Comparison of ENCODE assay signal across 25 cellular contexts in genomic region chr1:31189696-31190674, GRCh38. TPM values are rescaled to one million over a fixed set of nuclear protein-coding genes. Genes with fewer than 3 reads are reported as not detected.
DNase-seq lines count a peak whose midpoint lies in the region; ATAC-seq, FAIRE-seq and TF ChIP-seq lines count a peak whose summit lies in the region.
"Had no signal": no experiment of that assay in that cellular context is flagged by ENCODE, and none has a peak within 500 bp of the region (broad histone marks: within the 10 kb centered on the region; RNA-seq: fewer than 3 reads in every experiment).

No MANE protein-coding gene starts in this region.

- TF ChIP-seq CTCF in HEK293 (tag by site-specific recombination; IDR thresholded peaks at IDR 0.05) (no peak), kidney (IDR thresholded peaks at IDR 0.05; ENCODE audit: borderline replicate concordance, extremely low read depth, insufficient read depth) (no peak)

- H3K4me3 Mint-ChIP-seq in stimulated activated naive CD8-positive, alpha-beta T cell treated with anti-CD3 and anti-CD28 coated beads, Interleukin-15, amount 100 ng/mL, for 72 hours: no peak overlapping the region
- H3K4me3 Mint-ChIP-seq: CD4-positive, alpha-beta memory T cell had no signal

- H3K27ac Mint-ChIP-seq in stimulated activated naive CD8-positive, alpha-beta T cell treated with anti-CD3 and anti-CD28 coated beads, Interleukin-15, amount 100 ng/mL, for 72 hours: no peak overlapping the region
- H3K27ac Mint-ChIP-seq: CD4-positive, alpha-beta memory T cell had no signal

- FAIRE-seq in kidney (lab: Jason Lieb, UNC): no peak
- FAIRE-seq: A549, GM18507 had no signal

- H3K9ac ChIP-seq in kidney (ENCODE audit: low read length in 2 of 2): no peak overlapping the region

- no peaks in the 10 kb centered on the region for H3K4me1 Mint-ChIP-seq in stimulated activated naive CD8-positive, alpha-beta T cell treated with anti-CD3 and anti-CD28 coated beads, Interleukin-15, amount 100 ng/mL, for 72 hours
- H3K4me1 Mint-ChIP-seq: CD4-positive, alpha-beta memory T cell had no signal

- ATAC-seq in HG03520 (IDR thresholded peaks at IDR 0.05; ENCODE audit: unreplicated experiment): no peak
- no peak for ATAC-seq in stimulated activated naive CD8-positive, alpha-beta T cell treated with anti-CD3 and anti-CD28 coated beads, Interleukin-15, amount 100 ng/mL, for 72 hours
- ATAC-seq: A549, Right ventricle myocardium inferior, SK-N-SH treated with all-trans-retinoic acid at 6 μM for 48 hours had no signal

- no peaks in the 10 kb centered on the region for H3K36me3 ChIP-seq in HEK293 (ENCODE audit: control insufficient read depth in 2 of 2, insufficient read depth in 1 of 2, low read length in 2 of 2)
- no peaks in the 10 kb centered on the region for H3K36me3 ChIP-seq in kidney (ENCODE audit: control insufficient read depth in 1 of 2, insufficient read depth in 2 of 2, low read length in 2 of 2)
- H3K36me3 ChIP-seq: SJCRH30 had no signal

- H3K4me3 ChIP-seq in HEK293 (ENCODE audit: low read depth, low read length) (no peak overlapping the region), kidney (ENCODE audit: low read length in 2 of 2) (no peak overlapping the region)
- H3K4me3 ChIP-seq: A549, PC-9, SJCRH30 had no signal

- intact Hi-C loops in kidney (cut with DNase I): loop anchor here (10.0 kb wide), 1 partner anchor 235 kb away; no protein-coding TSS in a partner anchor

- H3K27ac ChIP-seq in HEK293 (ENCODE audit: extremely low read depth, low read depth, low read length): no peak overlapping the region
- no peak overlapping the region for H3K27ac ChIP-seq in kidney (ENCODE audit: low read depth in 2 of 2, low read length in 2 of 2)
- H3K27ac ChIP-seq: A549, HL-60, PC-9, SJCRH30 had no signal

- peak; percentile 28 for DNase-seq in NCI-H226
- peak; percentile 51 to 79 for DNase-seq in cerebellar nuclear complex (lab: John Stamatoyannopoulos, UW)
- peak; percentile 25 for DNase-seq in kidney
- DNase-seq in stimulated activated naive CD8-positive, alpha-beta T cell treated with anti-CD3 and anti-CD28 coated beads, Interleukin-15, amount 100 ng/mL, for 72 hours: no peak
- no peak for DNase-seq in NCI-H1092 (lab: John Stamatoyannopoulos, UW)
- DNase-seq: Caco-2; CD4-positive, alpha-beta memory T cell; DMS79 treated with DMSO at 0.1 percent for 48 hours; GOT3; HCEC 1CT; Kasumi-1; MV-4-11; NCI-H1105 treated with DMSO at 0.1 percent for 48 hours; NCI-H146; NCI-H2029; NCI-H526 treated with DMSO at 0.1 percent for 48 hours; PC-9; SJCRH30 had no signal

- no peaks in the 10 kb centered on the region for H3K4me1 ChIP-seq in HEK293 (ENCODE audit: control insufficient read depth, insufficient read depth, low read length)
- no peaks in the 10 kb centered on the region for H3K4me1 ChIP-seq in kidney (ENCODE audit: control insufficient read depth in 1 of 2, insufficient read depth in 1 of 2, low read depth in 1 of 2, low read length in 2 of 2)
- H3K4me1 ChIP-seq: A549, Caco-2, SJCRH30 had no signal

- POLR2A ChIA-PET in HEK293 (lab: Yijun Ruan, JAX): interaction anchor here (0.7 kb wide), 1 partner anchor 107 kb away, joined by 3 read pairs; the partner anchor contains the start of genes SNRNP40 and ZCCHC17

- H3K27me3 Mint-ChIP-seq in stimulated activated naive CD8-positive, alpha-beta T cell treated with anti-CD3 and anti-CD28 coated beads, Interleukin-15, amount 100 ng/mL, for 72 hours: peaks cover 6% of the 10 kb centered on the region

- no peaks in the 10 kb centered on the region for H3K9me3 ChIP-seq in HEK293 (ENCODE audit: control insufficient read depth, insufficient read depth, low read depth, low read length)
- no peaks in the 10 kb centered on the region for H3K9me3 ChIP-seq in kidney (ENCODE audit: control insufficient read depth in 1 of 2, low read length in 2 of 2)
- H3K9me3 ChIP-seq: A549, Caco-2, SJCRH30 had no signal

- CTCF ChIA-PET in HEK293 (lab: Yijun Ruan, JAX): interaction anchor here (0.7 to 1.7 kb wide), 5 partner anchors 8 to 466 kb away, joined by 3 to 9 read pairs (median 4); no protein-coding TSS in a partner anchor

- no peaks in the 10 kb centered on the region for H3K9me3 Mint-ChIP-seq in stimulated activated naive CD8-positive, alpha-beta T cell treated with anti-CD3 and anti-CD28 coated beads, Interleukin-15, amount 100 ng/mL, for 72 hours
- H3K9me3 Mint-ChIP-seq: CD4-positive, alpha-beta memory T cell had no signal

TF ChIP-seq in HEK293, 187 proteins besides CTCF, POLR2A, EP300 and RAD21:
- TF ChIP-seq ZNF398 (tag by site-specific recombination; IDR thresholded peaks at IDR 0.05) (no peak), ZNF449 (tag by site-specific recombination; IDR thresholded peaks at IDR 0.05) (no peak), BCL11B (tag by site-specific recombination; IDR thresholded peaks at IDR 0.05; ENCODE audit: low read depth) (no peak), ZNF768 (tag by site-specific recombination; IDR thresholded peaks at IDR 0.05) (peak; percentile 53; the same call in 1 of the 2 replicates), EGR2 (tag by site-specific recombination; IDR thresholded peaks at IDR 0.05; ENCODE audit: low read depth) (0 out of 2 replicates have a peak, but pooled peaks have one; percentile 1)
- TF ChIP-seq, protein P1, sequence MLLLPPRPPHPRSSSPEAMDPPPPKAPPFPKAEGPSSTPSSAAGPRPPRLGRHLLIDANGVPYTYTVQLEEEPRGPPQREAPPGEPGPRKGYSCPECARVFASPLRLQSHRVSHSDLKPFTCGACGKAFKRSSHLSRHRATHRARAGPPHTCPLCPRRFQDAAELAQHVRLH (tag by site-specific recombination; IDR thresholded peaks at IDR 0.05): no peak

RNA-seq across cellular contexts. Expression of gene NKAIN1, which starts 49.7 kb away (rescaled TPM):
- 0.19 TPM for total RNA-seq in kidney
- 0.34 TPM for polyA plus RNA-seq in kidney (ENCODE audit: insufficient read depth, low read depth, low replicate concordance)
- total RNA-seq: Caco-2; CD4-positive, alpha-beta memory T cell had no signal
- polyA plus RNA-seq: CD4-positive, alpha-beta memory T cell had no signal

Comparison
In these comparisons a context has a peak if more than half of its experiments do, and no peak if none do; other contexts are left out.
1. DNase-seq: peak in NCI-H226 (single experiment), cerebellar nuclear complex (2 of 2) and kidney (single experiment); none in stimulated activated naive CD8-positive, alpha-beta T cell treated with anti-CD3 and anti-CD28 coated beads, Interleukin-15, amount 100 ng/mL, for 72 hours (0 of 2) and NCI-H1092 (single experiment).